Comparison of ENCODE assay signal across 8 cellular contexts in genomic region chr17:40218740-40219072, GRCh38. TPM values are rescaled to one million over a fixed set of nuclear protein-coding genes. Genes with fewer than 3 reads are reported as not detected.
DNase-seq lines count a peak whose midpoint lies in the region; ATAC-seq and TF ChIP-seq lines count a peak whose summit lies in the region.

No MANE protein-coding gene starts in this region.

- peaks cover 25% of the 10 kb centered on the region for H3K4me1 ChIP-seq in CD4-positive, CD25-positive, alpha-beta regulatory T cell (ENCODE audit: control insufficient read depth, insufficient read depth, low read length, poor library complexity, severe bottlenecking)
- peaks cover 0 to 3% of the 10 kb centered on the region in 2 donors for H3K4me1 ChIP-seq in aorta (ENCODE audit: control insufficient read depth in 1 of 2, insufficient read depth in 2 of 2, low read length in 2 of 2)

- intact Hi-C loops in aorta (cut with DNase I): no loop called here

- DNase-seq in CD4-positive, CD25-positive, alpha-beta regulatory T cell: peak; percentile 85 to 88 (median 88)
- DNase-seq in MV-4-11 (lab: John Stamatoyannopoulos, UW) (peak; percentile 42), T-helper 2 cell (peak; percentile 43 to 91 (median 85)), astrocyte of the spinal cord (ENCODE audit: low read depth, low spot score) (peak; percentile 84), hypothalamus (lab: John Stamatoyannopoulos, UW) (peak in 50 of 51 donors; percentile 26 to 89 (median 70)), retinal pigment epithelial cell (ENCODE audit: low read depth) (peak; percentile 99), aorta (peak; percentile 77 to 84)

- H3K36me3 ChIP-seq in CD4-positive, CD25-positive, alpha-beta regulatory T cell (ENCODE audit: control insufficient read depth, insufficient read depth, low read length): no peaks in the 10 kb centered on the region
- H3K36me3 ChIP-seq in aorta (ENCODE audit: control insufficient read depth in 1 of 2, insufficient read depth in 2 of 2, low read length in 1 of 2): no peaks in the 10 kb centered on the region

- in situ Hi-C loops in astrocyte of the spinal cord (cut with HindIII; ENCODE audit: low sequenced_read_pairs): no loop called here

- H3K4me1 Mint-ChIP-seq in CD4-positive, CD25-positive, alpha-beta regulatory T cell: peaks cover 10 to 38% (median 19%) of the 10 kb centered on the region in 4 donors

- no peaks in the 10 kb centered on the region for H3K27me3 ChIP-seq in CD4-positive, CD25-positive, alpha-beta regulatory T cell (ENCODE audit: control insufficient read depth, insufficient read depth, low read length)
- no peaks in the 10 kb centered on the region for H3K27me3 ChIP-seq in aorta (ENCODE audit: control insufficient read depth in 1 of 2, insufficient read depth in 2 of 2, low read length in 1 of 2)

- ATAC-seq in CD4-positive, CD25-positive, alpha-beta regulatory T cell (ENCODE audit: low read depth in 2 of 2): peak; percentile 59 to 67
- ATAC-seq in GM21526 (IDR thresholded peaks at IDR 0.05; ENCODE audit: low FRiP score, unreplicated experiment) (peak; percentile 39), aorta (ENCODE audit: low FRiP score) (peak; percentile 40)

- peaks cover 3% of the 10 kb centered on the region for H3K36me3 Mint-ChIP-seq in CD4-positive, CD25-positive, alpha-beta regulatory T cell

- 1 to 4% methylated on average over 13 of the region's 13 CpGs for WGBS in aorta, 2 donors

- no peak for TF ChIP-seq CTCF in astrocyte of the spinal cord (IDR thresholded peaks at IDR 0.05; ENCODE audit: low read depth, low read length)
- no peak for TF ChIP-seq CTCF in retinal pigment epithelial cell (conservative IDR thresholded peaks at IDR 0.05; ENCODE audit: low read depth, low read length)

- H3K27me3 Mint-ChIP-seq in CD4-positive, CD25-positive, alpha-beta regulatory T cell: no peaks in the 10 kb centered on the region

- peak overlapping the region; percentile 89 to 99 (median 95) for H3K4me3 Mint-ChIP-seq in CD4-positive, CD25-positive, alpha-beta regulatory T cell

- H3K27ac ChIP-seq in CD4-positive, CD25-positive, alpha-beta regulatory T cell (ENCODE audit: insufficient read depth, low read length, poor library complexity, severe bottlenecking): peak overlapping the region; percentile 99
- peak overlapping the region in 1 of 2 donors; percentile 39 for H3K27ac ChIP-seq in aorta (ENCODE audit: low read depth in 1 of 2, low read length in 2 of 2)

- H3K4me3 ChIP-seq in CD4-positive, CD25-positive, alpha-beta regulatory T cell (ENCODE audit: low read depth, low read length): peak overlapping the region; percentile 96
- H3K4me3 ChIP-seq in astrocyte of the spinal cord (ENCODE audit: low read depth, low read length): peak overlapping the region; percentile 45
- H3K4me3 ChIP-seq in retinal pigment epithelial cell (ENCODE audit: low read length): peak overlapping the region; percentile 62
- peak overlapping the region; percentile 31 to 32 for H3K4me3 ChIP-seq in aorta (ENCODE audit: low read length in 2 of 2)

- H3K9me3 Mint-ChIP-seq in CD4-positive, CD25-positive, alpha-beta regulatory T cell: no peaks in the 10 kb centered on the region

- H3K9me3 ChIP-seq in CD4-positive, CD25-positive, alpha-beta regulatory T cell (ENCODE audit: control insufficient read depth in 2 of 2, low read length in 2 of 2): no peaks in the 10 kb centered on the region
- no peaks in the 10 kb centered on the region for H3K9me3 ChIP-seq in aorta (ENCODE audit: control insufficient read depth, low read length)

- H3K27ac Mint-ChIP-seq in CD4-positive, CD25-positive, alpha-beta regulatory T cell: peak overlapping the region; percentile 98 to 100 (median 99)

RNA-seq across cellular contexts. Expression of gene WIPF2, which starts 0.4 kb away (rescaled TPM):
- 40.7 TPM for total RNA-seq in CD4-positive, CD25-positive, alpha-beta regulatory T cell
- polyA plus RNA-seq in CD4-positive, CD25-positive, alpha-beta regulatory T cell: 10 to 100 TPM in 1 of 4 donors, 1 to 10 TPM in 3; 8.0 to 12.5 (median 9.5) TPM
- 10 to 100 TPM; 26.2 to 28.6 TPM for total RNA-seq in aorta
- polyA plus RNA-seq in aorta: 10 to 100 TPM in 1 of 2 donors, 1 to 10 TPM in 1; 6.3 to 10.5 TPM

RNA-seq across cellular contexts. Expression of gene RAPGEFL1, which starts 41.4 kb away (rescaled TPM):
- total RNA-seq in CD4-positive, CD25-positive, alpha-beta regulatory T cell: 4.5 TPM
- polyA plus RNA-seq in CD4-positive, CD25-positive, alpha-beta regulatory T cell: under 1 TPM in 1 of 4 donors, not detected in 3; 0.79 TPM
- total RNA-seq in aorta: 10 to 100 TPM; 13.9 to 16.6 TPM
- polyA plus RNA-seq in aorta: 1 to 10 TPM; 6.4 to 8.5 TPM

Comparison
In these comparisons a context has a peak if more than half of its experiments do, and no peak if none do; other contexts are left out.
1. DNase-seq: peak in every context shown above with its lines; median percentile 99 in retinal pigment epithelial cell; 88 in CD4-positive, CD25-positive, alpha-beta regulatory T cell; 85 in T-helper 2 cell; 84 in astrocyte of the spinal cord; 80 in aorta; 70 in hypothalamus; 42 in MV-4-11.
2. H3K4me3 ChIP-seq: peak in every context shown above with its lines; median percentile 96 in CD4-positive, CD25-positive, alpha-beta regulatory T cell; 62 in retinal pigment epithelial cell; 45 in astrocyte of the spinal cord; 32 in aorta.